In genomic region chr7:31890198-31890597, GRCh38 we compare ENCODE assay signal across 15 cellular contexts.
DNase-seq lines count a peak whose midpoint lies in the region; ATAC-seq, FAIRE-seq and TF ChIP-seq lines count a peak whose summit lies in the region.
"Had no signal": no experiment of that assay in that cellular context is flagged by ENCODE, and none has a peak within 500 bp of the region (broad histone marks: within the 10 kb centered on the region; RNA-seq: fewer than 3 reads in every experiment).

No MANE protein-coding gene starts in this region.

- TF ChIP-seq POLR2A in stomach (IDR thresholded peaks at IDR 0.05), result no peak

- ATAC-seq in Right ventricle myocardium inferior, result peak; percentile 39
- no peak for ATAC-seq in left lobe of liver
- no peak for ATAC-seq in HG03095 (IDR thresholded peaks at IDR 0.05; ENCODE audit: unreplicated experiment)
- ATAC-seq: naive thymus-derived CD8-positive, alpha-beta T cell had no signal

- no peaks in the 10 kb centered on the region for H4K20me1 ChIP-seq in keratinocyte (ENCODE audit: control insufficient read depth, extremely low read depth, insufficient read depth, low read length)

- H3K36me3 ChIP-seq in right atrium auricular region (no peaks in the 10 kb centered on the region), keratinocyte (ENCODE audit: control insufficient read depth in 2 of 2, extremely low read depth in 1 of 2, insufficient read depth in 2 of 2, low read length in 2 of 2) (no peaks in the 10 kb centered on the region), stomach (no peaks in the 10 kb centered on the region)
- H3K36me3 ChIP-seq: breast epithelium had no signal

- no peak overlapping the region for H3K9ac ChIP-seq in keratinocyte (ENCODE audit: control insufficient read depth, extremely low read depth, insufficient read depth, low read length)

- H3K27me3 ChIP-seq in right atrium auricular region (no peaks in the 10 kb centered on the region), keratinocyte (ENCODE audit: control insufficient read depth, extremely low read depth, insufficient read depth, low read length) (no peaks in the 10 kb centered on the region), stomach (no peaks in the 10 kb centered on the region)
- H3K27me3 ChIP-seq: breast epithelium had no signal

- no peaks in the 10 kb centered on the region for H3K9me3 ChIP-seq in right atrium auricular region
- H3K9me3 ChIP-seq in keratinocyte (ENCODE audit: control insufficient read depth, low read depth, low read length), result no peaks in the 10 kb centered on the region
- no peaks in the 10 kb centered on the region for H3K9me3 ChIP-seq in stomach
- H3K9me3 ChIP-seq: breast epithelium had no signal

- TF ChIP-seq EP300 in stomach (IDR thresholded peaks at IDR 0.05), result no peak

- peak; percentile 95 for FAIRE-seq in keratinocyte (lab: Jason Lieb, UNC)

- H3K27ac ChIP-seq in right atrium auricular region, result peak overlapping the region in 1 of 2 donors; percentile 25
- H3K27ac ChIP-seq in keratinocyte (ENCODE audit: control insufficient read depth, insufficient read depth, low read length), result peak overlapping the region; percentile 42
- no peak overlapping the region for H3K27ac ChIP-seq in stomach
- H3K27ac ChIP-seq: 22Rv1 had no signal

- H2AFZ ChIP-seq in keratinocyte (ENCODE audit: control insufficient read depth, low read length), result peak overlapping the region; percentile 32

- DNase-seq in Right ventricle myocardium inferior (ENCODE audit: missing footprints) (no peak), right atrium auricular region (ENCODE audit: low spot score) (no peak), SKM-1 (lab: John Stamatoyannopoulos, UW; ENCODE audit: unreplicated experiment) (peak; percentile 95), keratinocyte (ENCODE audit: low read depth, low spot score) (peak; percentile 33), left lobe of liver (ENCODE audit: low spot score) (no peak), stomach (no peak), AG08395 (ENCODE audit: low spot score) (no peak)
- DNase-seq: activated naive CD4-positive, alpha-beta T cell treated with anti-CD3 and anti-CD28 coated beads, Interleukin-2, amount 10 ng/mL, durations not matched to agents 7 days and 5 days; islet precursor cell; naive thymus-derived CD8-positive, alpha-beta T cell; NCI-H1694; NCI-H510A treated with DMSO at 0.1 percent for 48 hours had no signal

- no peak overlapping the region for H3K4me3 ChIP-seq in right atrium auricular region
- no peak overlapping the region for H3K4me3 ChIP-seq in keratinocyte (ENCODE audit: control insufficient read depth in 2 of 3, extremely low read depth in 1 of 3, insufficient read depth in 2 of 3, low read depth in 1 of 3, low read length in 3 of 3)
- H3K4me3 ChIP-seq in stomach, result no peak overlapping the region
- H3K4me3 ChIP-seq: breast epithelium had no signal

- dilution Hi-C loops in keratinocyte (cut with MboI; ENCODE audit: extremely low pct_ligation_motif_present, low sequenced_read_pairs), result no loop called here

- TF ChIP-seq CTCF in right atrium auricular region (IDR thresholded peaks at IDR 0.05), result no peak
- TF ChIP-seq CTCF in keratinocyte (optimal IDR thresholded peaks at IDR 0.05 in 1 of 3, IDR thresholded peaks at IDR 0.05 in 1 of 3, conservative IDR thresholded peaks at IDR 0.05 in 1 of 3; ENCODE audit: extremely low read depth in 1 of 3, insufficient read depth in 2 of 3, low read length in 3 of 3), result no peak
- no peak for TF ChIP-seq CTCF in stomach (IDR thresholded peaks at IDR 0.05)

- 54 to 82% (median 70%) methylated on average over 3 of the region's 3 CpGs for WGBS in stomach, 5 donors

- H3K4me2 ChIP-seq in keratinocyte (ENCODE audit: control insufficient read depth, extremely low read depth, insufficient read depth, low read depth, low read length), result peak overlapping the region; percentile 67

- intact Hi-C loops in Right ventricle myocardium inferior (cut with DNase I), result no loop called here
- intact Hi-C loops in stomach (cut with DNase I; ENCODE audit: low total_unique reads), result no loop called here

- no peaks in the 10 kb centered on the region for H3K79me2 ChIP-seq in keratinocyte (ENCODE audit: control insufficient read depth, insufficient read depth, low read length)

- H3K9me1 ChIP-seq in keratinocyte (ENCODE audit: control insufficient read depth, extremely low read depth, insufficient read depth, low read length), result no peaks in the 10 kb centered on the region

- peaks cover 0 to 22% of the 10 kb centered on the region in 2 donors for H3K4me1 ChIP-seq in right atrium auricular region
- peaks cover 14% of the 10 kb centered on the region for H3K4me1 ChIP-seq in keratinocyte (ENCODE audit: control insufficient read depth, extremely low read depth, insufficient read depth, low read length)
- no peaks in the 10 kb centered on the region for H3K4me1 ChIP-seq in stomach
- H3K4me1 ChIP-seq: breast epithelium had no signal

Comparison
In these comparisons a context has a peak if more than half of its experiments do, and no peak if none do; other contexts are left out.
1. DNase-seq: peak in SKM-1 (single experiment) and keratinocyte (single experiment); none in Right ventricle myocardium inferior (single experiment), right atrium auricular region (single experiment), left lobe of liver (single experiment), stomach (single experiment) and AG08395 (single experiment).